24 cellular contexts compared by ENCODE assay signal in genomic region chr1:23514121-23514679, GRCh38.
"Had no signal": no experiment of that assay in that cellular context is flagged by ENCODE, and none has a peak within 500 bp of the region (broad histone marks: within the 10 kb centered on the region; RNA-seq: fewer than 3 reads in every experiment).

No MANE protein-coding gene starts in this region.

- H3K9me3 Mint-ChIP-seq: activated CD8-positive, alpha-beta T cell treated with anti-CD3 and anti-CD28 coated beads for 36 hours; activated naive CD4-positive, alpha-beta T cell treated with anti-CD3 and anti-CD28 coated beads, Interleukin-2, amount 50 U/mL, for 72 hours; activated naive CD8-positive, alpha-beta T cell treated with anti-CD3 and anti-CD28 coated beads, Interleukin-2, amount 50 U/mL, for 24 hours; activated T-cell treated with anti-CD3 and anti-CD28 coated beads, Interleukin-2, amount 50 U/mL, for 72 hours; brain; T-helper 1 cell treated with Interleukin-12 subunit alpha and Interleukin-12 subunit beta and Interleukin-4 antibody, amounts not matched to agents 30 μg/mL and 1 μg/mL, for 36 hours had no signal

- H3K27ac Mint-ChIP-seq: activated CD8-positive, alpha-beta T cell treated with anti-CD3 and anti-CD28 coated beads for 36 hours; activated naive CD8-positive, alpha-beta T cell treated with anti-CD3 and anti-CD28 coated beads, Interleukin-2, amount 50 U/mL, for 24 hours; activated T-cell treated with anti-CD3 and anti-CD28 coated beads, Interleukin-2, amount 50 U/mL, for 72 hours; T-helper 1 cell treated with Interleukin-12 subunit alpha and Interleukin-12 subunit beta and Interleukin-4 antibody, amounts not matched to agents 30 μg/mL and 1 μg/mL, for 36 hours had no signal

- DNase-seq: activated CD4-positive, CD25-positive, alpha-beta regulatory T cell; activated CD8-positive, alpha-beta memory T cell treated with anti-CD3 and anti-CD28 coated beads, Interleukin-2, amount 50 U/mL, for 4 hours; activated CD8-positive, alpha-beta T cell treated with anti-CD3 and anti-CD28 coated beads for 36 hours; activated naive CD8-positive, alpha-beta T cell treated with anti-CD3 and anti-CD28 coated beads, Interleukin-2, amount 50 U/mL, for 24 hours; activated T-cell treated with anti-CD3 and anti-CD28 coated beads, Interleukin-2, amount 50 U/mL, for 72 hours; amniotic stem cell; Karpas-422; MM.1S; NCI-H1105; NCI-H1436; NCI-H1694 treated with DMSO at 0.1 percent for 48 hours; NCI-H2081; NCI-H446; NCI-H524; PC-3; SHP77; T-helper 9 cell had no signal

- ATAC-seq: activated CD8-positive, alpha-beta T cell treated with anti-CD3 and anti-CD28 coated beads for 36 hours; activated naive CD4-positive, alpha-beta T cell treated with anti-CD3 and anti-CD28 coated beads, Interleukin-2, amount 50 U/mL, for 72 hours; activated naive CD8-positive, alpha-beta T cell treated with anti-CD3 and anti-CD28 coated beads, Interleukin-2, amount 50 U/mL, for 24 hours; activated T-cell treated with anti-CD3 and anti-CD28 coated beads, Interleukin-2, amount 50 U/mL, for 72 hours; PC-3 had no signal

- H3K4me1 Mint-ChIP-seq: activated naive CD8-positive, alpha-beta T cell treated with anti-CD3 and anti-CD28 coated beads, Interleukin-2, amount 50 U/mL, for 24 hours; brain had no signal

- H3K27me3 Mint-ChIP-seq: activated CD8-positive, alpha-beta T cell treated with anti-CD3 and anti-CD28 coated beads for 36 hours; activated naive CD8-positive, alpha-beta T cell treated with anti-CD3 and anti-CD28 coated beads, Interleukin-2, amount 50 U/mL, for 24 hours; brain had no signal

- FAIRE-seq: astrocyte, RCC 7860, TTC549 had no signal

- H3K4me3 Mint-ChIP-seq: activated CD8-positive, alpha-beta T cell treated with anti-CD3 and anti-CD28 coated beads for 36 hours; activated naive CD8-positive, alpha-beta T cell treated with anti-CD3 and anti-CD28 coated beads, Interleukin-2, amount 50 U/mL, for 24 hours; activated T-cell treated with anti-CD3 and anti-CD28 coated beads, Interleukin-2, amount 50 U/mL, for 72 hours; brain; T-helper 1 cell treated with Interleukin-12 subunit alpha and Interleukin-12 subunit beta and Interleukin-4 antibody, amounts not matched to agents 30 μg/mL and 1 μg/mL, for 36 hours had no signal

- H3K27ac ChIP-seq: VCaP had no signal
